ENCODE assay signal across 16 cellular contexts in the genomic region with DNA sequence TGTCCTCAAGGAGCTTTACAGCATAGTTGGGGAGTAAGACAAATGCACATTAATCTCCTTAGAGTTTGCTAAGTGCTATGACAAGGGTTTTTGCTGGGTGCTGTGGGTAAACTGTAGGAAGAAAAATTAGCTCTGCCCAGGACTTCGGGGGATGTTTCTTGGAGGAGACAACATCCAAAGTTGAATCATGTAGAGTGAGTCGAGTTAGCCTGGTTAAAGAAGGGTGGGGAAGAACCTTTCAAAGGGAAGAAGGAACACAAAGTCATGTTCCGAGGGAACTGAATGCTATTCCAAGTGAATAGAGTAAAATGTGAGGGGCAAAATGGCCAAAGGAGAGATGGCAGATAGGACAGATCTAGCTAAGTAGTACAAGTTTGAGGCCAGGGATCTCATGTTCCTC.
"Had no signal": no experiment of that assay in that cellular context is flagged by ENCODE, and none has a peak within 500 bp of the region (broad histone marks: within the 10 kb centered on the region; RNA-seq: fewer than 3 reads in every experiment).

No MANE protein-coding gene starts in this region.

- ATAC-seq: heart left ventricle; left lung; natural killer cell treated with Interleukin-12 subunit alpha and Interleukin-12 subunit beta and Interleukin-15 and Interleukin-18, amount 100 ng/mL, for 72 hours had no signal

- H3K27me3 Mint-ChIP-seq: activated CD4-positive, alpha-beta memory T cell treated with anti-CD3 and anti-CD28 coated beads, Interleukin-2, amount 10 ng/mL, durations not matched to agents 7 days and 5 days; activated naive CD8-positive, alpha-beta T cell treated with anti-CD3 and anti-CD28 coated beads for 36 hours; natural killer cell treated with Interleukin-12 subunit alpha and Interleukin-12 subunit beta and Interleukin-15 and Interleukin-18, amount 100 ng/mL, for 72 hours had no signal

- DNase-seq: activated CD4-positive, alpha-beta memory T cell treated with anti-CD3 and anti-CD28 coated beads, Interleukin-2, amount 10 ng/mL, durations not matched to agents 7 days and 5 days; activated CD4-positive, alpha-beta T cell treated with anti-CD3 and anti-CD28 coated beads for 1 hour; activated CD8-positive, alpha-beta memory T cell treated with anti-CD3 and anti-CD28 coated beads, Interleukin-2, amount 50 U/mL, for 48 hours; activated naive CD8-positive, alpha-beta T cell treated with anti-CD3 and anti-CD28 coated beads for 36 hours; aorta; foreskin melanocyte; heart left ventricle; left lung; retina; small intestine; tibial artery had no signal

- FAIRE-seq: colon, islet of Langerhans, small intestine had no signal

- H3K4me3 Mint-ChIP-seq: activated CD4-positive, alpha-beta memory T cell treated with anti-CD3 and anti-CD28 coated beads, Interleukin-2, amount 10 ng/mL, durations not matched to agents 7 days and 5 days; activated naive CD8-positive, alpha-beta T cell treated with anti-CD3 and anti-CD28 coated beads for 36 hours; natural killer cell treated with Interleukin-12 subunit alpha and Interleukin-12 subunit beta and Interleukin-15 and Interleukin-18, amount 100 ng/mL, for 72 hours had no signal

- H3K4me3 ChIP-seq: heart left ventricle, left lung, tibial artery, vagina had no signal

- H3K9me3 ChIP-seq: heart left ventricle, left lung, tibial artery, vagina had no signal

- H3K27ac ChIP-seq: heart left ventricle, left lung, tibial artery, vagina had no signal

- H3K9me3 Mint-ChIP-seq: activated CD4-positive, alpha-beta memory T cell treated with anti-CD3 and anti-CD28 coated beads, Interleukin-2, amount 10 ng/mL, durations not matched to agents 7 days and 5 days; activated naive CD8-positive, alpha-beta T cell treated with anti-CD3 and anti-CD28 coated beads for 36 hours; activated T-helper 2 cell treated with anti-CD3 and anti-CD28 coated beads, Interferon-gamma antibody, Interleukin-2, Interleukin-4, amounts not matched to agents 10 μg/mL and 5 μg/mL and 100 μg/mL, durations not matched to agents 14 hours and 24 hours and 36 hours; natural killer cell treated with Interleukin-12 subunit alpha and Interleukin-12 subunit beta and Interleukin-15 and Interleukin-18, amount 100 ng/mL, for 72 hours had no signal

- H3K27ac Mint-ChIP-seq: activated CD4-positive, alpha-beta memory T cell treated with anti-CD3 and anti-CD28 coated beads, Interleukin-2, amount 10 ng/mL, durations not matched to agents 7 days and 5 days; activated naive CD8-positive, alpha-beta T cell treated with anti-CD3 and anti-CD28 coated beads for 36 hours; activated T-helper 2 cell treated with anti-CD3 and anti-CD28 coated beads, Interferon-gamma antibody, Interleukin-2, Interleukin-4, amounts not matched to agents 10 μg/mL and 5 μg/mL and 100 μg/mL, durations not matched to agents 14 hours and 24 hours and 36 hours; natural killer cell treated with Interleukin-12 subunit alpha and Interleukin-12 subunit beta and Interleukin-15 and Interleukin-18, amount 100 ng/mL, for 72 hours had no signal
